In genomic region chr1:33036051-33036525, GRCh38 we compare ENCODE assay signal across 8 cellular contexts. TPM values are rescaled to one million over a fixed set of nuclear protein-coding genes. Genes with fewer than 3 reads are reported as not detected.
A peak's percentile ranks its signal among the peaks of the same experiment; 100 is the strongest.
DNase-seq lines count a peak whose midpoint lies in the region; ATAC-seq and TF ChIP-seq lines count a peak whose summit lies in the region.

No MANE protein-coding gene starts in this region.

- H3K4me3 ChIP-seq in CD4-positive, CD25-positive, alpha-beta regulatory T cell (ENCODE audit: low read depth, low read length), result peak overlapping the region; percentile 92
- H3K4me3 ChIP-seq in HL-60 (replicated peaks; ENCODE audit: insufficient read depth, low read length) (peak overlapping the region; percentile 91), gastroesophageal sphincter (peak overlapping the region; percentile 63 to 96), trophoblast cell (ENCODE audit: low read depth, low read length) (peak overlapping the region; percentile 75)

- peaks cover 6% of the 10 kb centered on the region for H3K79me1 ChIP-seq in trophoblast cell (ENCODE audit: low read length)

- no peaks in the 10 kb centered on the region for H3K9me3 Mint-ChIP-seq in CD4-positive, CD25-positive, alpha-beta regulatory T cell
- H3K9me3 Mint-ChIP-seq in activated CD4-positive, alpha-beta T cell treated with anti-CD3 and anti-CD28 coated beads, Interleukin-2, amount 10 ng/mL, durations not matched to agents 7 days and 5 days, result no peaks in the 10 kb centered on the region

- H4K91ac ChIP-seq in trophoblast cell (ENCODE audit: low read depth, low read length), result peak overlapping the region; percentile 8

- no peak overlapping the region for H2BK12ac ChIP-seq in trophoblast cell (ENCODE audit: low read length)

- TF ChIP-seq POLR2A in gastroesophageal sphincter (IDR thresholded peaks at IDR 0.05), result no peak

- 0 to 18% methylated on average over 4 to 5 of the region's 5 CpGs for WGBS in gastroesophageal sphincter (ENCODE audit: low coverage in 1 of 2), 2 donors
- WGBS in trophoblast cell (ENCODE audit: extremely low coverage, insufficient coverage, insufficient read length), result no CpG with 5 or more reads among the region's 5 CpGs

- H2AK5ac ChIP-seq in trophoblast cell (ENCODE audit: low read length), result peak overlapping the region; percentile 39

- peak overlapping the region; percentile 32 to 90 (median 88) for H3K27ac Mint-ChIP-seq in CD4-positive, CD25-positive, alpha-beta regulatory T cell
- H3K27ac Mint-ChIP-seq in activated CD4-positive, alpha-beta T cell treated with anti-CD3 and anti-CD28 coated beads, Interleukin-2, amount 10 ng/mL, durations not matched to agents 7 days and 5 days, result peak overlapping the region; percentile 91

- peak overlapping the region; percentile 57 for H3K27ac ChIP-seq in CD4-positive, CD25-positive, alpha-beta regulatory T cell (ENCODE audit: insufficient read depth, low read length, poor library complexity, severe bottlenecking)
- peak overlapping the region; percentile 92 for H3K27ac ChIP-seq in HL-60 (replicated peaks)
- H3K27ac ChIP-seq in gastroesophageal sphincter, result peak overlapping the region; percentile 19 to 86 (median 84)
- H3K27ac ChIP-seq in trophoblast cell (ENCODE audit: low read depth, low read length), result no peak overlapping the region

- H3K4me1 ChIP-seq in CD4-positive, CD25-positive, alpha-beta regulatory T cell (ENCODE audit: control insufficient read depth, insufficient read depth, low read length, poor library complexity, severe bottlenecking), result peaks cover 27% of the 10 kb centered on the region
- H3K4me1 ChIP-seq in gastroesophageal sphincter (peaks cover 0 to 55% (median 14%) of the 10 kb centered on the region in 3 donors), trophoblast cell (ENCODE audit: control insufficient read depth in 1 of 2, insufficient read depth in 2 of 2, low read length in 2 of 2) (peaks cover 7 to 9% of the 10 kb centered on the region in 2 experiments)

- H2BK5ac ChIP-seq in trophoblast cell (ENCODE audit: low read depth, low read length, poor library complexity), result no peak overlapping the region

- POLR2A ChIA-PET in activated CD4-positive, alpha-beta T cell treated with anti-CD3 and anti-CD28 coated beads, Interleukin-2, amount 10 ng/mL, durations not matched to agents 7 days and 5 days (lab: Charles Lee), result interaction anchor here (0.6 kb wide), 1 partner anchor 224 kb away, joined by 6 read pairs; no protein-coding TSS in a partner anchor

- peak overlapping the region; percentile 73 for H3K4me2 ChIP-seq in trophoblast cell (ENCODE audit: low read length)

- peaks cover 3% of the 10 kb centered on the region for H3K79me2 ChIP-seq in trophoblast cell (ENCODE audit: control insufficient read depth, insufficient read depth, low read length, poor library complexity)

- CTCF ChIA-PET in activated CD4-positive, alpha-beta T cell treated with anti-CD3 and anti-CD28 coated beads, Interleukin-2, amount 10 ng/mL, durations not matched to agents 7 days and 5 days (lab: Charles Lee), result no interaction called here

- DNase-seq in CD4-positive, CD25-positive, alpha-beta regulatory T cell, result peak in 2 of 3 donors; percentile 6 to 33
- DNase-seq in HL-60 (ENCODE audit: low read depth in 1 of 2, low spot score in 1 of 2) (no peak), trophoblast cell (peak; percentile 42 to 54), NCI-H1436 (lab: John Stamatoyannopoulos, UW) (no peak)
- no peak for DNase-seq in activated CD4-positive, alpha-beta T cell treated with anti-CD3 and anti-CD28 coated beads, Interleukin-2, amount 10 ng/mL, durations not matched to agents 7 days and 5 days

- no peaks in the 10 kb centered on the region for H3K27me3 ChIP-seq in CD4-positive, CD25-positive, alpha-beta regulatory T cell (ENCODE audit: control insufficient read depth, insufficient read depth, low read length)
- H3K27me3 ChIP-seq in HL-60 (ENCODE audit: insufficient read depth, poor library complexity, severe bottlenecking) (no peaks in the 10 kb centered on the region), gastroesophageal sphincter (no peaks in the 10 kb centered on the region), trophoblast cell (ENCODE audit: insufficient read depth, low read length) (no peaks in the 10 kb centered on the region)

- no peak for TF ChIP-seq EP300 in gastroesophageal sphincter (IDR thresholded peaks at IDR 0.05)

- TF ChIP-seq CTCF in HL-60 (IDR thresholded peaks at IDR 0.05; ENCODE audit: insufficient read depth, low read length) (no peak), gastroesophageal sphincter (IDR thresholded peaks at IDR 0.05) (peak in 1 of 4 experiments; percentile 2)

- no peak for ATAC-seq in CD4-positive, CD25-positive, alpha-beta regulatory T cell (ENCODE audit: low read depth in 2 of 2)
- ATAC-seq in gastroesophageal sphincter (no peak), HG02798 (IDR thresholded peaks at IDR 0.05; ENCODE audit: poor library complexity, unreplicated experiment) (no peak), GM18870 (IDR thresholded peaks at IDR 0.05; ENCODE audit: unreplicated experiment) (no peak)

- peak overlapping the region; percentile 52 for H4K8ac ChIP-seq in trophoblast cell (ENCODE audit: low read depth, low read length)

- peak overlapping the region; percentile 89 to 99 (median 96) for H3K4me3 Mint-ChIP-seq in CD4-positive, CD25-positive, alpha-beta regulatory T cell
- peak overlapping the region; percentile 94 for H3K4me3 Mint-ChIP-seq in activated CD4-positive, alpha-beta T cell treated with anti-CD3 and anti-CD28 coated beads, Interleukin-2, amount 10 ng/mL, durations not matched to agents 7 days and 5 days

- H3K14ac ChIP-seq in trophoblast cell (ENCODE audit: low read length), result no peak overlapping the region

- peaks cover 14% of the 10 kb centered on the region for H3K27me3 Mint-ChIP-seq in CD4-positive, CD25-positive, alpha-beta regulatory T cell
- H3K27me3 Mint-ChIP-seq in activated CD4-positive, alpha-beta T cell treated with anti-CD3 and anti-CD28 coated beads, Interleukin-2, amount 10 ng/mL, durations not matched to agents 7 days and 5 days, result no peaks in the 10 kb centered on the region

- no peaks in the 10 kb centered on the region for H3K9me3 ChIP-seq in CD4-positive, CD25-positive, alpha-beta regulatory T cell (ENCODE audit: control insufficient read depth in 2 of 2, low read length in 2 of 2)
- no peaks in the 10 kb centered on the region for H3K9me3 ChIP-seq in gastroesophageal sphincter
- no peaks in the 10 kb centered on the region for H3K9me3 ChIP-seq in trophoblast cell (ENCODE audit: insufficient read depth, low read depth, low read length)

- peaks cover 20 to 58% (median 42%) of the 10 kb centered on the region in 4 donors for H3K4me1 Mint-ChIP-seq in CD4-positive, CD25-positive, alpha-beta regulatory T cell
- peaks cover 54% of the 10 kb centered on the region for H3K4me1 Mint-ChIP-seq in activated CD4-positive, alpha-beta T cell treated with anti-CD3 and anti-CD28 coated beads, Interleukin-2, amount 10 ng/mL, durations not matched to agents 7 days and 5 days

- H3K36me3 ChIP-seq in CD4-positive, CD25-positive, alpha-beta regulatory T cell (ENCODE audit: control insufficient read depth, insufficient read depth, low read length), result peaks cover 6% of the 10 kb centered on the region
- H3K36me3 ChIP-seq in gastroesophageal sphincter (peaks cover 0 to 13% of the 10 kb centered on the region in 2 donors), trophoblast cell (ENCODE audit: control insufficient read depth in 1 of 2, insufficient read depth in 2 of 2, low read length in 2 of 2) (peaks cover 0 to 3% of the 10 kb centered on the region in 2 experiments)

- H3K23ac ChIP-seq in trophoblast cell (ENCODE audit: low read length), result no peak overlapping the region

- no peak overlapping the region for H3K18ac ChIP-seq in trophoblast cell (ENCODE audit: low read length)

- H2AFZ ChIP-seq in trophoblast cell (ENCODE audit: insufficient read depth, low read length, poor library complexity), result no peak overlapping the region

- H3K4ac ChIP-seq in trophoblast cell (ENCODE audit: low read depth, low read length), result peak overlapping the region; percentile 2

- H3K9ac ChIP-seq in trophoblast cell (ENCODE audit: low read length), result peak overlapping the region; percentile 59

- peaks cover 12% of the 10 kb centered on the region for H3K36me3 Mint-ChIP-seq in CD4-positive, CD25-positive, alpha-beta regulatory T cell
- H3K36me3 Mint-ChIP-seq in activated CD4-positive, alpha-beta T cell treated with anti-CD3 and anti-CD28 coated beads, Interleukin-2, amount 10 ng/mL, durations not matched to agents 7 days and 5 days (ENCODE audit: low read depth), result peaks cover 26% of the 10 kb centered on the region

- peak overlapping the region; percentile 20 for H4K12ac ChIP-seq in trophoblast cell (ENCODE audit: low read depth, low read length)

- H2BK120ac ChIP-seq in trophoblast cell (ENCODE audit: insufficient read depth, low read length, poor library complexity), result no peak overlapping the region

RNA-seq across cellular contexts. Expression of gene AK2, which starts 0.6 kb away (rescaled TPM):
- 55.3 TPM for total RNA-seq in CD4-positive, CD25-positive, alpha-beta regulatory T cell
- 100 to 1,000 TPM; 111 to 122 (median 115) TPM for polyA plus RNA-seq in CD4-positive, CD25-positive, alpha-beta regulatory T cell
- 100 to 1,000 TPM; 181 to 193 TPM for total RNA-seq in activated CD4-positive, alpha-beta T cell treated with anti-CD3 and anti-CD28 coated beads, Interleukin-2, amount 10 ng/mL, durations not matched to agents 7 days and 5 days
- 100 to 1,000 TPM in 2 of 4 donors, 10 to 100 TPM in 2; 88.9 to 115 (median 97.1) TPM for total RNA-seq in gastroesophageal sphincter
- polyA plus RNA-seq in trophoblast cell (2013), result 81.3 and 83.7 TPM in 2 replicates

RNA-seq across cellular contexts. Expression of gene AZIN2, which starts 44.9 kb away (rescaled TPM):
- total RNA-seq in CD4-positive, CD25-positive, alpha-beta regulatory T cell, result 1.5 TPM
- polyA plus RNA-seq in CD4-positive, CD25-positive, alpha-beta regulatory T cell, result 1 to 10 TPM in 2 of 4 donors, under 1 TPM in 1, not detected in 1; 0.69 to 1.9 (median 1.2) TPM
- total RNA-seq in activated CD4-positive, alpha-beta T cell treated with anti-CD3 and anti-CD28 coated beads, Interleukin-2, amount 10 ng/mL, durations not matched to agents 7 days and 5 days, result 1 to 10 TPM; 4.1 to 5.5 TPM
- 1 to 10 TPM in 3 of 4 donors, under 1 TPM in 1; 0.31 to 6.4 (median 2.8) TPM for total RNA-seq in gastroesophageal sphincter
- 4.4 and 5.3 TPM in 2 replicates for polyA plus RNA-seq in trophoblast cell (2013)

Comparison
In these comparisons a context has a peak if more than half of its experiments do, and no peak if none do; other contexts are left out.
1. DNase-seq: peak in CD4-positive, CD25-positive, alpha-beta regulatory T cell (2 of 3) and trophoblast cell (2 of 2); none in HL-60 (0 of 2), activated CD4-positive, alpha-beta T cell treated with anti-CD3 and anti-CD28 coated beads, Interleukin-2, amount 10 ng/mL, durations not matched to agents 7 days and 5 days (single experiment) and NCI-H1436 (single experiment).
2. Peak in every context shown above with its lines, with median percentiles within 50 percentile points of each other: H3K4me3 ChIP-seq.